1 cellular context compared by ENCODE assay signal in genomic region chr11:47412152-47412746, GRCh38.
TF ChIP-seq lines count a peak whose summit lies in the region.

No MANE protein-coding gene starts in this region.

TF ChIP-seq in H1, 55 proteins besides CTCF, POLR2A, EP300 and RAD21:
- no peak for TF ChIP-seq BCL11A (IDR thresholded peaks at IDR 0.05; ENCODE audit: low read depth in 2 of 2, low read length in 2 of 2)
- TF ChIP-seq USF2 (IDR thresholded peaks at IDR 0.05; ENCODE audit: low read length) = no peak
- no peak for TF ChIP-seq POU5F1 (IDR thresholded peaks at IDR 0.05; ENCODE audit: low read depth, low read length)
- no peak for TF ChIP-seq BRCA1 (IDR thresholded peaks at IDR 0.05; ENCODE audit: low read depth, low read length)
- TF ChIP-seq SIN3A (conservative IDR thresholded peaks at IDR 0.05 in 1 of 2, IDR thresholded peaks at IDR 0.05 in 1 of 2; ENCODE audit: low read depth in 1 of 2, low read length in 2 of 2) = no peak
- TF ChIP-seq CHD2 (IDR thresholded peaks at IDR 0.05; ENCODE audit: low read length) = no peak
- TF ChIP-seq POLR2AphosphoS5 (IDR thresholded peaks at IDR 0.05; ENCODE audit: low read depth, low read length) = no peak
- no peak for TF ChIP-seq CBX8 (IDR thresholded peaks at IDR 0.05; ENCODE audit: borderline replicate concordance, low read depth, low read length)
- peak; percentile 53; the same call in 1 of the 2 replicates for TF ChIP-seq GABPA (IDR thresholded peaks at IDR 0.05; ENCODE audit: borderline replicate concordance, insufficient read depth, low read length)
- TF ChIP-seq CTBP2 (IDR thresholded peaks at IDR 0.05; ENCODE audit: borderline replicate concordance, insufficient read depth, insufficient read length, low read length) = no peak
- TF ChIP-seq RBBP5 (IDR thresholded peaks at IDR 0.05; ENCODE audit: borderline replicate concordance, low read depth, low read length) = no peak
- TF ChIP-seq CEBPB (IDR thresholded peaks at IDR 0.05; ENCODE audit: low read depth, low read length) = no peak
- TF ChIP-seq BACH1 (IDR thresholded peaks at IDR 0.05; ENCODE audit: low read length) = no peak
- TF ChIP-seq SP1 (IDR thresholded peaks at IDR 0.05; ENCODE audit: low read depth, low read length) = no peak
- TF ChIP-seq RFX5 (IDR thresholded peaks at IDR 0.05; ENCODE audit: borderline replicate concordance, low read depth, low read length) = no peak
- TF ChIP-seq SP4 (IDR thresholded peaks at IDR 0.05; ENCODE audit: low read length) = no peak
- TF ChIP-seq JUN (IDR thresholded peaks at IDR 0.05; ENCODE audit: low read depth, low read length) = no peak
- no peak for TF ChIP-seq RNF2 (IDR thresholded peaks at IDR 0.05; ENCODE audit: borderline replicate concordance, low read depth, low read length, missing control alignments, poor library complexity, severe bottlenecking)
- TF ChIP-seq TCF12 (IDR thresholded peaks at IDR 0.05; ENCODE audit: low read depth, low read length) = peak; percentile 25; the same call in 1 of the 2 replicates
- TF ChIP-seq SIX5 (IDR thresholded peaks at IDR 0.05; ENCODE audit: low read depth, low read length) = no peak
- TF ChIP-seq CHD1 (IDR thresholded peaks at IDR 0.05; ENCODE audit: low read depth, low read length) = no peak
- TF ChIP-seq YY1 (IDR thresholded peaks at IDR 0.05; ENCODE audit: low read depth, low read length) = peak; percentile 38; the same call in 1 of the 2 replicates
